In the genomic region with DNA sequence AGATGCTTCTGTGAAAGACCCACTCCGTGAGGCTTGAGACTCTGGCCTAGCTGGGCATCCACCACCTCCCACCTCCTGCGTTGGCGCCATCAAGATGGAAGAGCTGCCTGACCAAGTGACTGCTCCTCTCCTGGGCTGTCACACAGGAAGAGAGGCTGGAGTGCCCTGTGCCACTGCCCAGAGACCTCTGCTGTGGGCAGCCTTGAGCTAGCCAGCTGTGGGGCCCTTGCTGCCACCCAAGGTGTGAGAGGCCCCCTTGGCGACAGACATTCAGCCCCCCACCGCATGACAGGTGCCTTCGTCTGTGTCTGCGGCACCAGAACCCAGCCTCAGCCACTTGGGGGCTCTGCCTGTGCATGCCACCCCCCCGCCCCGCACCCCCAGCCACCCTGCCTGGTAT, we compare ENCODE assay signal across 18 cellular contexts.
DNase-seq lines count a peak whose midpoint lies in the region; TF ChIP-seq lines count a peak whose summit lies in the region.
"Had no signal": no experiment of that assay in that cellular context is flagged by ENCODE, and none has a peak within 500 bp of the region (broad histone marks: within the 10 kb centered on the region; RNA-seq: fewer than 3 reads in every experiment).

No MANE protein-coding gene starts in this region.

- H2BK5ac ChIP-seq in mesendoderm (ENCODE audit: low read length), result no peak overlapping the region

- no peak overlapping the region for H3K56ac ChIP-seq in mesendoderm (ENCODE audit: low read length)

- TF ChIP-seq CTCF in Calu3 (IDR thresholded peaks at IDR 0.05; ENCODE audit: unreplicated experiment) (peak; percentile 11), chondrocyte (IDR thresholded peaks at IDR 0.05) (no peak)

- WGBS in mesendoderm (ENCODE audit: extremely low coverage, insufficient coverage, low lambda C conversion rate), result no CpG with 5 or more reads among the region's 9 CpGs

- no peak overlapping the region for H3K9ac ChIP-seq in mesendoderm (ENCODE audit: low read length)
- H3K9ac ChIP-seq: BLaER1 had no signal

- H3K27me3 Mint-ChIP-seq in Calu3 (ENCODE audit: unreplicated experiment) (peaks cover 100% of the 10 kb centered on the region), chondrocyte (ENCODE audit: low read depth) (peaks cover 75% of the 10 kb centered on the region)

- no peaks in the 10 kb centered on the region for H3K27me3 ChIP-seq in mesendoderm (ENCODE audit: insufficient read depth, low read length, poor library complexity)
- H3K27me3 ChIP-seq: BLaER1 had no signal

- intact Hi-C loops in Calu3 (cut with micrococcal nuclease; ENCODE audit: unreplicated experiment) (no loop called here), posterior vena cava (cut with DNase I) (no loop called here)

- H2AK5ac ChIP-seq in mesendoderm (ENCODE audit: low read length), result no peak overlapping the region

- CTCF ChIA-PET in Calu3 (lab: Charles Lee), result interaction anchor here (0.6 to 1.7 kb wide), 3 partner anchors 12 to 373 kb away, joined by 3 to 4 read pairs (median 3); a partner anchor contains a TSS

- H2BK15ac ChIP-seq in mesendoderm (replicated peaks; ENCODE audit: low read depth), result no peak overlapping the region

- H3K27ac ChIP-seq in mesendoderm (ENCODE audit: low read depth, low read length), result no peak overlapping the region
- H3K27ac ChIP-seq: BLaER1 had no signal

- H4K5ac ChIP-seq in mesendoderm (ENCODE audit: low read length), result no peak overlapping the region

- H3K4ac ChIP-seq in mesendoderm (ENCODE audit: low read depth, low read length), result no peak overlapping the region

- H3K36me3 Mint-ChIP-seq in Calu3 (ENCODE audit: insufficient read depth, unreplicated experiment), result no peaks in the 10 kb centered on the region
- no peaks in the 10 kb centered on the region for H3K36me3 Mint-ChIP-seq in chondrocyte (ENCODE audit: low read depth)
- H3K36me3 Mint-ChIP-seq: CD14-positive monocyte; CD4-positive, alpha-beta memory T cell had no signal

- no peak overlapping the region for H4K8ac ChIP-seq in mesendoderm (ENCODE audit: low read depth, low read length)

- H3K79me2 ChIP-seq in mesendoderm (ENCODE audit: control insufficient read depth, insufficient read depth, low read length), result no peaks in the 10 kb centered on the region

- H3K27ac Mint-ChIP-seq in Calu3 (ENCODE audit: unreplicated experiment), result no peak overlapping the region
- no peak overlapping the region for H3K27ac Mint-ChIP-seq in chondrocyte (ENCODE audit: unreplicated experiment)
- H3K27ac Mint-ChIP-seq: CD14-positive monocyte; CD4-positive, alpha-beta memory T cell had no signal

- H3K4me1 ChIP-seq in mesendoderm (ENCODE audit: control insufficient read depth, low read depth, low read length), result peaks cover 15% of the 10 kb centered on the region

- H3K36me3 ChIP-seq in mesendoderm (ENCODE audit: control insufficient read depth, insufficient read depth, low read length), result no peaks in the 10 kb centered on the region
- H3K36me3 ChIP-seq: BLaER1 had no signal

- no peaks in the 10 kb centered on the region for H3K9me3 Mint-ChIP-seq in Calu3 (ENCODE audit: low read depth, unreplicated experiment)
- no peaks in the 10 kb centered on the region for H3K9me3 Mint-ChIP-seq in chondrocyte (ENCODE audit: low read depth)
- H3K9me3 Mint-ChIP-seq: CD14-positive monocyte; CD4-positive, alpha-beta memory T cell had no signal

- BruUV-seq in Calu3 (replicated peaks; lab: Mats Ljungman, UMichigan), result no TSS peak

- H3K18ac ChIP-seq in mesendoderm (ENCODE audit: low read length), result no peak overlapping the region

- H3K4me3 Mint-ChIP-seq in Calu3 (ENCODE audit: low read depth, unreplicated experiment) (no peak overlapping the region), chondrocyte (ENCODE audit: unreplicated experiment) (no peak overlapping the region)
- H3K4me3 Mint-ChIP-seq: CD14-positive monocyte; CD4-positive, alpha-beta memory T cell had no signal

- no peak overlapping the region for H3K4me3 ChIP-seq in mesendoderm (ENCODE audit: low read length)
- H3K4me3 ChIP-seq: BLaER1, GM12878 had no signal

- no peak overlapping the region for H2BK120ac ChIP-seq in mesendoderm (ENCODE audit: low read depth, low read length)

- peak overlapping the region; percentile 29 for H3K23ac ChIP-seq in mesendoderm (ENCODE audit: low read length)

- DNase-seq in Calu3, result no peak
- peak; percentile 59 for DNase-seq in chondrocyte (ENCODE audit: low spot score)
- no peak for DNase-seq in mesendoderm
- peak; percentile 62 for DNase-seq in posterior vena cava (ENCODE audit: low spot score)
- no peak for DNase-seq in NOMO-1 treated with dmso at 0.1 percent for 144 hours (lab: John Stamatoyannopoulos, UW; ENCODE audit: unreplicated experiment)
- no peak for DNase-seq in activated naive CD4-positive, alpha-beta T cell treated with Interleukin-2 at 50 U/mL for 16 hours
- DNase-seq in NCI-H2107 treated with DMSO at 0.1 percent for 48 hours (lab: John Stamatoyannopoulos, UW; ENCODE audit: unreplicated experiment), result no peak
- DNase-seq: 8988T; CD4-positive, alpha-beta memory T cell; DMS 273 treated with DMSO at 0.1 percent for 48 hours; DMS53; DND-41; EL; HCEC 1CT; IMR-90 had no signal

- H3K4me1 Mint-ChIP-seq in Calu3 (ENCODE audit: low read depth, unreplicated experiment), result no peaks in the 10 kb centered on the region
- no peaks in the 10 kb centered on the region for H3K4me1 Mint-ChIP-seq in chondrocyte (ENCODE audit: low read depth)
- H3K4me1 Mint-ChIP-seq: CD14-positive monocyte; CD4-positive, alpha-beta memory T cell had no signal

- no peak overlapping the region for H3K4me2 ChIP-seq in mesendoderm (ENCODE audit: low read length)
- H3K4me2 ChIP-seq: BLaER1 had no signal

- H3K79me1 ChIP-seq in mesendoderm (ENCODE audit: low read length), result no peaks in the 10 kb centered on the region

Comparison
In these comparisons a context has a peak if more than half of its experiments do, and no peak if none do; other contexts are left out.
1. DNase-seq: peak in chondrocyte (single experiment) and posterior vena cava (single experiment); none in Calu3 (single experiment), mesendoderm (single experiment), NOMO-1 treated with dmso at 0.1 percent for 144 hours (single experiment), activated naive CD4-positive, alpha-beta T cell treated with Interleukin-2 at 50 U/mL for 16 hours (single experiment) and NCI-H2107 treated with DMSO at 0.1 percent for 48 hours (single experiment).